Comparison of ENCODE assay signal across 8 cellular contexts in the genomic region with DNA sequence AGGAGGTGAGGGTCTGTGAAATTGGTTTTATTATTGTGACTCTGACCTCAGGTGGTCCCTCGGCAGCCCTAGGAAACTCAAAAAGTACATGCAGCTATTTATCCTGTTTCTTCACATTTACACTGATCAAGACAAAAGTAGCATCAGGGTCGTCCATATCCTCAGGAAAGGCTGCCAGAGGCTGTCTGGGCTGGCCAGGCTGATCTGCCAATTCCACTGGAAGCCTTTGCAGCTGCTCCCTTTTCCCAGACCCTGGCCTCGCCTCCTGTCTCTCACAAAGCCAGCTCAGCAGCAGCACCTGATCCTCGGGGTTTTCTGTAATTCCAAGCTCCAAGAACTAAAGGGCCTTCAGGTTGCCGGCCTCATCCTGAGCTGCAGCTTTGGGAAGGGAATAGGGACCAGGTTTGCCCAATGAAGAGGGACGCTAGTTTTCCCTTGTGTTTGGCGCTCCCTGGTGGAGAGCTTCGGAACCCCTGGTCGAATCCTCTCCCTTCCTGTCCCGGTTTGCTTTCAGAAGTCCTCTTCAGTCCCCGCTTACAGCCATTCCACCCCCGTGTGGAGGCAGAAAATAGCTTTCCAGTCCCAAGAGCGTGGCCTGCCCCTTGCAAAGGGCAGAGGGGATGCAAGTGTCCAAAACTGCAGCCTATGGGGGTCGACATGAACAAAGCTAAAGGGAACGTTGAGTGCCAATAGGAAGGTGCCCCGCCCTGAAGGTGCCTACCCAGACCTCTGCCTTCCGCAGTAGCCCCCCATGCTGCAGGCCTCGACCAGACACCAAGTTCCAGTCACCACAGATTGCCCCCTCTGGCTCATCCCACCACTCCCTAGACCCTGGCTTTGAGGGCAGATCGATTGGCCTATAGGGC. TPM values are rescaled to one million over a fixed set of nuclear protein-coding genes. Genes with fewer than 3 reads are reported as not detected.
DNase-seq lines count a peak whose midpoint lies in the region; ATAC-seq and TF ChIP-seq lines count a peak whose summit lies in the region.

No MANE protein-coding gene starts in this region.

- ATAC-seq in left colon (peak; percentile 79), GM19324 (IDR thresholded peaks at IDR 0.05; ENCODE audit: low FRiP score, unreplicated experiment) (no peak), GM19328 (IDR thresholded peaks at IDR 0.05; ENCODE audit: unreplicated experiment) (no peak)

- intact Hi-C loops in left colon (cut with DNase I, micrococcal nuclease), result no loop called here

- TF ChIP-seq CTCF in GM12865 (IDR thresholded peaks at IDR 0.05; ENCODE audit: insufficient read depth, low read depth, low read length, missing control alignments), result peak; percentile 89

- DNase-seq in GM12865 (ENCODE audit: low read depth) (peak; percentile 62), NCI-H1105 treated with DMSO at 0.1 percent for 48 hours (lab: John Stamatoyannopoulos, UW) (peak; percentile 75), cerebellar cortex (ENCODE audit: low spot score) (peak; percentile 64), left colon (peak in 1 of 2 donors; percentile 83)
- DNase-seq in activated CD4-positive, alpha-beta T cell treated with anti-CD3 and anti-CD28 coated beads for 1 hour, result peak; percentile 35
- peak; percentile 64 for DNase-seq in stimulated activated CD4-positive, alpha-beta T cell treated with anti-CD3 and anti-CD28 coated beads, Interleukin-4, amount 100 ng/mL, for 1 hour

- H3K4me3 ChIP-seq in GM12865 (ENCODE audit: low read depth, low read length), result no peak overlapping the region

RNA-seq across cellular contexts. Expression of gene MFSD6L, which starts 13.4 kb away (rescaled TPM):
- 1 to 10 TPM; 5.1 to 6.8 TPM for total RNA-seq in left colon

RNA-seq across cellular contexts. Expression of gene SPDYE4, which starts 27.4 kb away (rescaled TPM):
- total RNA-seq in left colon, result not detected

RNA-seq across cellular contexts. Expression of gene CCDC42, which starts 41.1 kb away (rescaled TPM):
- total RNA-seq in left colon, result not detected
